ENCODE assay signal across 38 cellular contexts in genomic region chr3:30793755-30794154, GRCh38.
"Had no signal": no experiment of that assay in that cellular context is flagged by ENCODE, and none has a peak within 500 bp of the region (broad histone marks: within the 10 kb centered on the region; RNA-seq: fewer than 3 reads in every experiment).

No MANE protein-coding gene starts in this region.

- H3K27ac ChIP-seq: ascending aorta, cardiac muscle cell, VCaP had no signal

- H3K9me3 ChIP-seq: ascending aorta had no signal

- H3K27me3 Mint-ChIP-seq: activated CD8-positive, alpha-beta T cell treated with anti-CD3 and anti-CD28 coated beads for 36 hours; activated naive CD8-positive, alpha-beta T cell treated with anti-CD3 and anti-CD28 coated beads for 36 hours had no signal

- H3K4me3 Mint-ChIP-seq: activated B cell treated with CpG ODN at 0.5 μM for 24 hours; activated CD4-positive, alpha-beta memory T cell treated with anti-CD3 and anti-CD28 coated beads for 36 hours; activated CD4-positive, alpha-beta T cell treated with anti-CD3 and anti-CD28 coated beads, Interleukin-2, amount 10 ng/mL, durations not matched to agents 24 days and 14 days; activated CD8-positive, alpha-beta T cell treated with anti-CD3 and anti-CD28 coated beads for 36 hours; activated naive CD4-positive, alpha-beta T cell treated with anti-CD3 and anti-CD28 coated beads for 36 hours; activated naive CD8-positive, alpha-beta T cell treated with anti-CD3 and anti-CD28 coated beads for 36 hours; activated T-cell treated with anti-CD3 and anti-CD28 coated beads, Interleukin-2, amount 50 U/mL, for 4 hours; activated T-cell treated with anti-CD3 and anti-CD28 coated beads, Interleukin-2, amount 50 U/mL, for 72 hours; activated T-helper 1 cell treated with anti-CD3 and anti-CD28 coated beads, Interleukin-12 subunit alpha, Interleukin-12 subunit beta, Interleukin-2, Interleukin-4 antibody, amounts not matched to agents 30 ng/mL and 10 ng/mL and 1 ng/mL, durations not matched to agents 14 hours and 24 hours and 36 hours; activated T-helper 17 cell treated with anti-CD3 and anti-CD28 coated beads, Interleukin-2, amount 50 U/mL, for 72 hours; brain; central memory CD8-positive, alpha-beta T cell; T-helper 1 cell treated with Interleukin-12 subunit alpha and Interleukin-12 subunit beta and Interleukin-4 antibody, amounts not matched to agents 30 μg/mL and 1 μg/mL, for 36 hours; T-helper 2 cell treated with Interferon-gamma antibody and Interleukin-4, amounts not matched to agents 5 μg/mL and 100 μg/mL, for 36 hours had no signal

- DNase-seq: activated B cell treated with CpG ODN at 0.5 μM for 24 hours; activated CD4-positive, alpha-beta memory T cell treated with anti-CD3 and anti-CD28 coated beads for 36 hours; activated CD4-positive, alpha-beta T cell treated with anti-CD3 and anti-CD28 coated beads for 4 hours; activated CD4-positive, alpha-beta T cell treated with anti-CD3 and anti-CD28 coated beads, Interleukin-2, amount 10 ng/mL, durations not matched to agents 24 days and 14 days; activated CD4-positive, alpha-beta T cell treated with anti-CD3 and anti-CD28 coated beads, Interleukin-2, amount 50 U/mL, for 1 hour; activated CD4-positive, alpha-beta T cell treated with anti-CD3 and anti-CD28 coated beads, Interleukin-2, amount 50 U/mL, for 4 hours; activated CD4-positive, CD25-positive, alpha-beta regulatory T cell treated with anti-CD3 and anti-CD28 coated beads, Interleukin-2, amount 50 U/mL, for 72 hours; activated CD8-positive, alpha-beta memory T cell treated with anti-CD3 and anti-CD28 coated beads, Interleukin-2, amount 50 U/mL, for 4 hours; activated CD8-positive, alpha-beta T cell treated with anti-CD3 and anti-CD28 coated beads for 36 hours; activated effector memory CD4-positive, alpha-beta T cell treated with anti-CD3 and anti-CD28 coated beads, Interleukin-2, amount 50 U/mL, for 16 hours; activated gamma-delta T cell treated with Interleukin-2 at 50 U/mL for 16 hours; activated naive CD4-positive, alpha-beta T cell; activated naive CD4-positive, alpha-beta T cell treated with anti-CD3 and anti-CD28 coated beads for 36 hours; activated naive CD4-positive, alpha-beta T cell treated with anti-CD3 and anti-CD28 coated beads, Interleukin-2, amount 50 U/mL, for 16 hours; activated naive CD8-positive, alpha-beta T cell treated with anti-CD3 and anti-CD28 coated beads for 36 hours; activated T-cell treated with anti-CD3 and anti-CD28 coated beads for 4 hours; activated T-cell treated with anti-CD3 and anti-CD28 coated beads, Interleukin-2, amount 50 U/mL, for 1 hour; activated T-cell treated with anti-CD3 and anti-CD28 coated beads, Interleukin-2, amount 50 U/mL, for 4 hours; activated T-cell treated with anti-CD3 and anti-CD28 coated beads, Interleukin-2, amount 50 U/mL, for 72 hours; amygdala; anterior cingulate cortex; caudate nucleus; cerebellar nuclear complex; T-helper 1 cell; T-helper 2 cell; T-helper 9 cell had no signal

- H3K9me3 Mint-ChIP-seq: activated B cell treated with CpG ODN at 0.5 μM for 24 hours; activated CD4-positive, alpha-beta memory T cell treated with anti-CD3 and anti-CD28 coated beads for 36 hours; activated CD8-positive, alpha-beta T cell treated with anti-CD3 and anti-CD28 coated beads for 36 hours; activated naive CD4-positive, alpha-beta T cell treated with anti-CD3 and anti-CD28 coated beads for 36 hours; activated naive CD4-positive, alpha-beta T cell treated with anti-CD3 and anti-CD28 coated beads, Interleukin-2, amount 50 U/mL, for 72 hours; activated naive CD8-positive, alpha-beta T cell treated with anti-CD3 and anti-CD28 coated beads for 36 hours; activated T-cell treated with anti-CD3 and anti-CD28 coated beads, Interleukin-2, amount 50 U/mL, for 4 hours; activated T-cell treated with anti-CD3 and anti-CD28 coated beads, Interleukin-2, amount 50 U/mL, for 72 hours; activated T-helper 17 cell treated with anti-CD3 and anti-CD28 coated beads, Interleukin-2, amount 50 U/mL, for 72 hours; brain; central memory CD8-positive, alpha-beta T cell; T-helper 1 cell treated with Interleukin-12 subunit alpha and Interleukin-12 subunit beta and Interleukin-4 antibody, amounts not matched to agents 30 μg/mL and 1 μg/mL, for 36 hours; T-helper 2 cell treated with Interferon-gamma antibody and Interleukin-4, amounts not matched to agents 5 μg/mL and 100 μg/mL, for 36 hours had no signal

- H3K4me3 ChIP-seq: ascending aorta, cardiac muscle cell had no signal

- H3K27me3 ChIP-seq: ascending aorta, cardiac muscle cell had no signal

- H3K36me3 Mint-ChIP-seq: activated CD4-positive, alpha-beta memory T cell treated with anti-CD3 and anti-CD28 coated beads for 36 hours; activated naive CD4-positive, alpha-beta T cell treated with anti-CD3 and anti-CD28 coated beads, Interleukin-2, amount 50 U/mL, for 72 hours; activated naive CD8-positive, alpha-beta T cell treated with anti-CD3 and anti-CD28 coated beads for 36 hours; brain had no signal

- H3K4me1 ChIP-seq: ascending aorta had no signal

- H3K36me3 ChIP-seq: ascending aorta, cardiac muscle cell had no signal

- FAIRE-seq: bronchial epithelial cell, TTC549 had no signal

- H3K4me1 Mint-ChIP-seq: activated B cell treated with CpG ODN at 0.5 μM for 24 hours; activated CD4-positive, alpha-beta T cell treated with anti-CD3 and anti-CD28 coated beads, Interleukin-2, amount 10 ng/mL, durations not matched to agents 24 days and 14 days; activated naive CD8-positive, alpha-beta T cell treated with anti-CD3 and anti-CD28 coated beads for 36 hours; activated T-helper 17 cell treated with anti-CD3 and anti-CD28 coated beads, Interleukin-2, amount 50 U/mL, for 72 hours; brain; central memory CD8-positive, alpha-beta T cell had no signal

- ATAC-seq: activated CD8-positive, alpha-beta T cell treated with anti-CD3 and anti-CD28 coated beads for 36 hours; activated naive CD4-positive, alpha-beta T cell treated with anti-CD3 and anti-CD28 coated beads, Interleukin-2, amount 50 U/mL, for 72 hours; activated T-cell treated with anti-CD3 and anti-CD28 coated beads, Interleukin-2, amount 50 U/mL, for 4 hours; activated T-cell treated with anti-CD3 and anti-CD28 coated beads, Interleukin-2, amount 50 U/mL, for 72 hours; activated T-helper 17 cell treated with anti-CD3 and anti-CD28 coated beads, Interleukin-2, amount 50 U/mL, for 72 hours had no signal

- H3K27ac Mint-ChIP-seq: activated B cell treated with CpG ODN at 0.5 μM for 24 hours; activated CD4-positive, alpha-beta memory T cell treated with anti-CD3 and anti-CD28 coated beads for 36 hours; activated CD4-positive, alpha-beta T cell treated with anti-CD3 and anti-CD28 coated beads, Interleukin-2, amount 10 ng/mL, durations not matched to agents 24 days and 14 days; activated CD8-positive, alpha-beta T cell treated with anti-CD3 and anti-CD28 coated beads for 36 hours; activated naive CD4-positive, alpha-beta T cell treated with anti-CD3 and anti-CD28 coated beads for 36 hours; activated naive CD4-positive, alpha-beta T cell treated with anti-CD3 and anti-CD28 coated beads, Interleukin-2, amount 50 U/mL, for 72 hours; activated naive CD8-positive, alpha-beta T cell treated with anti-CD3 and anti-CD28 coated beads for 36 hours; activated T-cell treated with anti-CD3 and anti-CD28 coated beads, Interleukin-2, amount 50 U/mL, for 72 hours; activated T-helper 1 cell treated with anti-CD3 and anti-CD28 coated beads, Interleukin-12 subunit alpha, Interleukin-12 subunit beta, Interleukin-2, Interleukin-4 antibody, amounts not matched to agents 30 ng/mL and 10 ng/mL and 1 ng/mL, durations not matched to agents 14 hours and 24 hours and 36 hours; activated T-helper 17 cell treated with anti-CD3 and anti-CD28 coated beads, Interleukin-2, amount 50 U/mL, for 72 hours; T-helper 1 cell treated with Interleukin-12 subunit alpha and Interleukin-12 subunit beta and Interleukin-4 antibody, amounts not matched to agents 30 μg/mL and 1 μg/mL, for 36 hours; T-helper 2 cell treated with Interferon-gamma antibody and Interleukin-4, amounts not matched to agents 5 μg/mL and 100 μg/mL, for 36 hours had no signal
